16 cellular contexts compared by ENCODE assay signal in genomic region chr9:79776581-79776980, GRCh38.
DNase-seq lines count a peak whose midpoint lies in the region; ATAC-seq and TF ChIP-seq lines count a peak whose summit lies in the region.
"Had no signal": no experiment of that assay in that cellular context is flagged by ENCODE, and none has a peak within 500 bp of the region (broad histone marks: within the 10 kb centered on the region; RNA-seq: fewer than 3 reads in every experiment).

No MANE protein-coding gene starts in this region.

- no peak overlapping the region for H2AFZ ChIP-seq in PC-3 (ENCODE audit: low read length)

- H3K79me2 ChIP-seq in PC-3 (ENCODE audit: low read length) = no peaks in the 10 kb centered on the region

- DNase-seq in AG04449 (ENCODE audit: low read depth, low spot score) (peak; percentile 33), EH (ENCODE audit: low read depth) (peak; percentile 28), PC-3 (peak; percentile 54), head of caudate nucleus (no peak), AML-193 (lab: John Stamatoyannopoulos, UW) (no peak), Right ventricle myocardium inferior (ENCODE audit: missing footprints) (no peak), NCI-H2029 (lab: John Stamatoyannopoulos, UW) (no peak)
- DNase-seq: COR-L47, HCEC 1CT, KG1, NCI-H1048, NCI-H1694, NCI-H2107, NCI-H82 had no signal

- TF ChIP-seq CTCF in AG04449 (IDR thresholded peaks at IDR 0.05; ENCODE audit: insufficient read depth, low read length, missing control alignments) = no peak
- TF ChIP-seq CTCF in PC-3 (conservative IDR thresholded peaks at IDR 0.05; ENCODE audit: low read depth, low read length) = no peak

- H3K9me3 ChIP-seq in PC-3 (ENCODE audit: low read length) = no peaks in the 10 kb centered on the region

- no peak overlapping the region for H3K27ac ChIP-seq in PC-3 (ENCODE audit: low read length)
- H3K27ac ChIP-seq: SK-N-MC had no signal

- peaks cover 14% of the 10 kb centered on the region for H3K4me1 ChIP-seq in PC-3 (ENCODE audit: insufficient read depth, low read length)

- no TSS peak for BruUV-seq in PC-3 (replicated peaks; lab: Mats Ljungman, UMichigan)

- no peak overlapping the region for H3K4me2 ChIP-seq in PC-3 (ENCODE audit: low read length)

- H3K27me3 ChIP-seq in PC-3 (ENCODE audit: low read length) = no peaks in the 10 kb centered on the region

- H3K9ac ChIP-seq in PC-3 (ENCODE audit: low read length) = no peak overlapping the region

- 0 out of 2 replicates have a peak, but pooled peaks have one; percentile 13 for ATAC-seq in PC-3
- peak; percentile 94 for ATAC-seq in esophagus mucosa
- no peak for ATAC-seq in Right ventricle myocardium inferior

- no peaks in the 10 kb centered on the region for H3K9me2 ChIP-seq in PC-3 (replicated peaks; ENCODE audit: low read length)

- intact Hi-C loops in PC-3 (cut with micrococcal nuclease) = no loop called here
- intact Hi-C loops in head of caudate nucleus (cut with DNase I) = no loop called here
- intact Hi-C loops in Right ventricle myocardium inferior (cut with DNase I) = no loop called here

- no peaks in the 10 kb centered on the region for H3F3A ChIP-seq in PC-3 (ENCODE audit: low read length, unreplicated experiment)

- H4K20me1 ChIP-seq in PC-3 (ENCODE audit: low read length) = no peaks in the 10 kb centered on the region

- POLR2A ChIA-PET in AG04449 (lab: Yijun Ruan, JAX) (interaction anchor here (0.9 to 1.5 kb wide), 2 partner anchors 13 to 205 kb away, joined by 4 to 5 read pairs; partner anchors contain the start of gene TLE4), PC-3 (lab: Charles Lee; ENCODE audit: unreplicated experiment) (no interaction called here)

- H3K4me3 ChIP-seq in AG04449 (ENCODE audit: low read depth, low read length) (no peak overlapping the region), PC-3 (ENCODE audit: low read length) (no peak overlapping the region)
- H3K4me3 ChIP-seq: SK-N-MC had no signal

- CTCF ChIA-PET in AG04449 (lab: Yijun Ruan, JAX) = interaction anchor here (1.4 to 1.7 kb wide), 2 partner anchors 10 to 19 kb away, joined by 4 to 6 read pairs; no protein-coding TSS in a partner anchor
- CTCF ChIA-PET in PC-3 (lab: Charles Lee) = no interaction called here

- no peaks in the 10 kb centered on the region for H3K36me3 ChIP-seq in PC-3 (ENCODE audit: low read depth, low read length)

Comparison
In these comparisons a context has a peak if more than half of its experiments do, and no peak if none do; other contexts are left out.
1. DNase-seq: peak in AG04449 (single experiment), EH (single experiment) and PC-3 (single experiment); none in head of caudate nucleus (0 of 42), AML-193 (0 of 2), Right ventricle myocardium inferior (single experiment) and NCI-H2029 (single experiment).